Comparison of ENCODE assay signal across 7 cellular contexts in genomic region chr12:6494968-6495367, GRCh38. TPM values are rescaled to one million over a fixed set of nuclear protein-coding genes. Genes with fewer than 3 reads are reported as not detected.
DNase-seq lines count a peak whose midpoint lies in the region; ATAC-seq and TF ChIP-seq lines count a peak whose summit lies in the region.

No MANE protein-coding gene starts in this region.

- TF ChIP-seq CTCF in GM12864 (IDR thresholded peaks at IDR 0.05; ENCODE audit: low read depth, low read length, missing control alignments) (no peak), colonic mucosa (IDR thresholded peaks at IDR 0.05) (no peak), neutrophil (IDR thresholded peaks at IDR 0.05) (no peak)

- H3K27ac ChIP-seq in colonic mucosa (no peak overlapping the region), neutrophil (peak overlapping the region; percentile 94)

- peak overlapping the region in 1 of 2 donors; percentile 98 for H3K9ac ChIP-seq in colonic mucosa (ENCODE audit: low read depth in 2 of 2, low read length in 2 of 2)

- H3K4me1 ChIP-seq in colonic mucosa (peaks cover 3% of the 10 kb centered on the region), neutrophil (ENCODE audit: control insufficient read depth in 1 of 2, insufficient read depth in 1 of 2, low read depth in 1 of 2, low read length in 1 of 2) (peaks cover 39 to 41% of the 10 kb centered on the region in 2 experiments)

- H3K27me3 ChIP-seq in colonic mucosa (no peaks in the 10 kb centered on the region), neutrophil (no peaks in the 10 kb centered on the region)

- H3K4me3 ChIP-seq in GM12864 (ENCODE audit: low read depth, low read length) (peak overlapping the region; percentile 90), colonic mucosa (peak overlapping the region; percentile 76), neutrophil (ENCODE audit: low read depth in 1 of 2, low read length in 1 of 2) (peak overlapping the region; percentile 88 to 93)

- intact Hi-C loops in colonic mucosa (cut with DNase I), result no loop called here

- ATAC-seq in HG03039 (IDR thresholded peaks at IDR 0.05; ENCODE audit: unreplicated experiment) (no peak), HG03095 (IDR thresholded peaks at IDR 0.05; ENCODE audit: unreplicated experiment) (no peak)

- no peak for DNase-seq in GM12864 (ENCODE audit: low read depth)
- peak; percentile 32 for DNase-seq in NAMALWA (ENCODE audit: low spot score)
- DNase-seq in colonic mucosa, result no peak
- no peak for DNase-seq in NCI-H524 (lab: John Stamatoyannopoulos, UW)

- H3K9me3 ChIP-seq in colonic mucosa (no peaks in the 10 kb centered on the region), neutrophil (no peaks in the 10 kb centered on the region)

- H3K36me3 ChIP-seq in colonic mucosa, result no peaks in the 10 kb centered on the region
- H3K36me3 ChIP-seq in neutrophil, result peaks cover 30% of the 10 kb centered on the region

RNA-seq across cellular contexts. Expression of gene NCAPD2, which starts 1.1 kb away (rescaled TPM):
- total RNA-seq in colonic mucosa, result 10 to 100 TPM; 35.9 to 94.1 TPM

RNA-seq across cellular contexts. Expression of gene MRPL51, which starts 1.9 kb away (rescaled TPM):
- total RNA-seq in colonic mucosa, result 100 to 1,000 TPM; 132 to 220 TPM

RNA-seq across cellular contexts. Expression of gene VAMP1, which starts 24.5 kb away (rescaled TPM):
- total RNA-seq in colonic mucosa, result 1 to 10 TPM; 3.9 to 4.1 TPM

RNA-seq across cellular contexts. Expression of gene GAPDH, which starts 39.3 kb away (rescaled TPM):
- total RNA-seq in colonic mucosa, result 1,000 to 10,000 TPM; 3,442 to 3,768 TPM

RNA-seq across cellular contexts. Expression of gene TAPBPL, which starts 43.1 kb away (rescaled TPM):
- 10 to 100 TPM; 44.9 to 57.8 TPM for total RNA-seq in colonic mucosa
